9 cellular contexts compared by ENCODE assay signal in genomic region chr18:57434177-57434535, GRCh38. TPM values are rescaled to one million over a fixed set of nuclear protein-coding genes. Genes with fewer than 3 reads are reported as not detected.
DNase-seq lines count a peak whose midpoint lies in the region; ATAC-seq and TF ChIP-seq lines count a peak whose summit lies in the region.
"Had no signal": no experiment of that assay in that cellular context is flagged by ENCODE, and none has a peak within 500 bp of the region (broad histone marks: within the 10 kb centered on the region; RNA-seq: fewer than 3 reads in every experiment).

No MANE protein-coding gene starts in this region.

- no peak for TF ChIP-seq POLR2A in transverse colon (IDR thresholded peaks at IDR 0.05)

- H3K9me3 ChIP-seq in transverse colon = no peaks in the 10 kb centered on the region

- POLR2A ChIA-PET in activated naive CD8-positive, alpha-beta T cell treated with anti-CD3 and anti-CD28 coated beads, Interleukin-2, amount 10 ng/mL, durations not matched to agents 7 days and 5 days (lab: Charles Lee) = no interaction called here

- no peak for TF ChIP-seq EP300 in transverse colon (IDR thresholded peaks at IDR 0.05; ENCODE audit: low read depth)

- H3K4me3 Mint-ChIP-seq in activated naive CD8-positive, alpha-beta T cell treated with anti-CD3 and anti-CD28 coated beads, Interleukin-2, amount 10 ng/mL, durations not matched to agents 7 days and 5 days = no peak overlapping the region
- H3K4me3 Mint-ChIP-seq in activated naive CD8-positive, alpha-beta T cell treated with anti-CD3 and anti-CD28 coated beads for 36 hours = no peak overlapping the region
- H3K4me3 Mint-ChIP-seq in immature natural killer cell = peak overlapping the region in 4 of 5 donors; percentile 6 to 66 (median 52)

- no peak overlapping the region for H3K27ac ChIP-seq in transverse colon

- intact Hi-C loops in transverse colon (cut with DNase I; ENCODE audit: low total_unique reads) = no loop called here

- WGBS in transverse colon (ENCODE audit: low coverage in 1 of 2), 2 donors = 2% methylated on average over 17 of the region's 17 CpGs; no CpG with 5 or more reads in 1 of the 2 donors

- H3K27me3 ChIP-seq in transverse colon = peaks cover 94% of the 10 kb centered on the region

- H3K36me3 ChIP-seq in transverse colon = no peaks in the 10 kb centered on the region

- H3K36me3 Mint-ChIP-seq in activated naive CD8-positive, alpha-beta T cell treated with anti-CD3 and anti-CD28 coated beads, Interleukin-2, amount 10 ng/mL, durations not matched to agents 7 days and 5 days = no peaks in the 10 kb centered on the region
- peaks cover 10% of the 10 kb centered on the region for H3K36me3 Mint-ChIP-seq in activated naive CD8-positive, alpha-beta T cell treated with anti-CD3 and anti-CD28 coated beads for 36 hours
- peaks cover 6 to 9% (median 7%) of the 10 kb centered on the region in 3 donors for H3K36me3 Mint-ChIP-seq in immature natural killer cell

- peaks cover 91% of the 10 kb centered on the region for H3K27me3 Mint-ChIP-seq in activated naive CD8-positive, alpha-beta T cell treated with anti-CD3 and anti-CD28 coated beads, Interleukin-2, amount 10 ng/mL, durations not matched to agents 7 days and 5 days
- peaks cover 94% of the 10 kb centered on the region for H3K27me3 Mint-ChIP-seq in activated naive CD8-positive, alpha-beta T cell treated with anti-CD3 and anti-CD28 coated beads for 36 hours
- peaks cover 37 to 77% (median 75%) of the 10 kb centered on the region in 3 donors for H3K27me3 Mint-ChIP-seq in immature natural killer cell (ENCODE audit: low read depth in 3 of 3)

- peak; percentile 30 for DNase-seq in activated naive CD8-positive, alpha-beta T cell treated with anti-CD3 and anti-CD28 coated beads, Interleukin-2, amount 10 ng/mL, durations not matched to agents 7 days and 5 days
- no peak for DNase-seq in activated naive CD8-positive, alpha-beta T cell treated with anti-CD3 and anti-CD28 coated beads for 36 hours
- peak; percentile 34 for DNase-seq in SHP77 treated with DMSO at 0.1 percent for 48 hours (lab: John Stamatoyannopoulos, UW)
- no peak for DNase-seq in immature natural killer cell
- DNase-seq in transverse colon = no peak
- no peak for DNase-seq in anterior cingulate cortex (lab: John Stamatoyannopoulos, UW)

- peaks cover 19% of the 10 kb centered on the region for H3K4me1 Mint-ChIP-seq in activated naive CD8-positive, alpha-beta T cell treated with anti-CD3 and anti-CD28 coated beads, Interleukin-2, amount 10 ng/mL, durations not matched to agents 7 days and 5 days
- H3K4me1 Mint-ChIP-seq in activated naive CD8-positive, alpha-beta T cell treated with anti-CD3 and anti-CD28 coated beads for 36 hours = peaks cover 41% of the 10 kb centered on the region
- peaks cover 25 to 26% of the 10 kb centered on the region in 2 donors for H3K4me1 Mint-ChIP-seq in immature natural killer cell

- no peak for ATAC-seq in activated naive CD8-positive, alpha-beta T cell treated with anti-CD3 and anti-CD28 coated beads, Interleukin-2, amount 10 ng/mL, durations not matched to agents 7 days and 5 days (ENCODE audit: low read depth)
- ATAC-seq in GM21529 (IDR thresholded peaks at IDR 0.05; ENCODE audit: unreplicated experiment) (no peak), HG03045 (IDR thresholded peaks at IDR 0.05; ENCODE audit: unreplicated experiment) (no peak)
- ATAC-seq: Right ventricle myocardium inferior had no signal

- in situ Hi-C loops in transverse colon (cut with MboI; ENCODE audit: low pct_ligation_motif_present in 1 of 4, low pct_unique_long_range_greater_than_20kb in 1 of 4, low sequenced_read_pairs in 3 of 4) = no loop called here

- no peak for TF ChIP-seq CTCF in transverse colon (IDR thresholded peaks at IDR 0.05)

- H3K4me1 ChIP-seq in transverse colon = peaks cover 8 to 55% (median 32%) of the 10 kb centered on the region in 4 donors

- H3K27ac Mint-ChIP-seq in activated naive CD8-positive, alpha-beta T cell treated with anti-CD3 and anti-CD28 coated beads, Interleukin-2, amount 10 ng/mL, durations not matched to agents 7 days and 5 days = peak overlapping the region; percentile 25
- H3K27ac Mint-ChIP-seq in activated naive CD8-positive, alpha-beta T cell treated with anti-CD3 and anti-CD28 coated beads for 36 hours = no peak overlapping the region
- H3K27ac Mint-ChIP-seq in immature natural killer cell = no peak overlapping the region

- H3K9me3 Mint-ChIP-seq in activated naive CD8-positive, alpha-beta T cell treated with anti-CD3 and anti-CD28 coated beads, Interleukin-2, amount 10 ng/mL, durations not matched to agents 7 days and 5 days = peaks cover 3% of the 10 kb centered on the region
- H3K9me3 Mint-ChIP-seq in activated naive CD8-positive, alpha-beta T cell treated with anti-CD3 and anti-CD28 coated beads for 36 hours = peaks cover 11% of the 10 kb centered on the region
- peaks cover 7 to 55% (median 19%) of the 10 kb centered on the region in 6 donors for H3K9me3 Mint-ChIP-seq in immature natural killer cell

- peak overlapping the region in 3 of 4 donors; percentile 37 to 59 (median 47) for H3K4me3 ChIP-seq in transverse colon

RNA-seq across cellular contexts. Expression of gene ONECUT2, which starts 1.0 kb away (rescaled TPM):
- total RNA-seq in activated naive CD8-positive, alpha-beta T cell treated with anti-CD3 and anti-CD28 coated beads, Interleukin-2, amount 10 ng/mL, durations not matched to agents 7 days and 5 days = not detected
- not detected for total RNA-seq in activated naive CD8-positive, alpha-beta T cell treated with anti-CD3 and anti-CD28 coated beads for 36 hours
- polyA plus RNA-seq in immature natural killer cell = not detected
- total RNA-seq in transverse colon = under 1 TPM in 2 of 4 donors, not detected in 2; 0.14 to 0.48 TPM

Comparison
In these comparisons a context has a peak if more than half of its experiments do, and no peak if none do; other contexts are left out.
1. DNase-seq: peak in activated naive CD8-positive, alpha-beta T cell treated with anti-CD3 and anti-CD28 coated beads, Interleukin-2, amount 10 ng/mL, durations not matched to agents 7 days and 5 days (single experiment) and SHP77 treated with DMSO at 0.1 percent for 48 hours (single experiment); none in activated naive CD8-positive, alpha-beta T cell treated with anti-CD3 and anti-CD28 coated beads for 36 hours (single experiment), immature natural killer cell (0 of 3), transverse colon (single experiment) and anterior cingulate cortex (0 of 58).
2. H3K4me3 Mint-ChIP-seq: peak in immature natural killer cell (4 of 5); none in activated naive CD8-positive, alpha-beta T cell treated with anti-CD3 and anti-CD28 coated beads, Interleukin-2, amount 10 ng/mL, durations not matched to agents 7 days and 5 days (single experiment) and activated naive CD8-positive, alpha-beta T cell treated with anti-CD3 and anti-CD28 coated beads for 36 hours (single experiment).